ENCODE assay signal across 8 cellular contexts in the genomic region with DNA sequence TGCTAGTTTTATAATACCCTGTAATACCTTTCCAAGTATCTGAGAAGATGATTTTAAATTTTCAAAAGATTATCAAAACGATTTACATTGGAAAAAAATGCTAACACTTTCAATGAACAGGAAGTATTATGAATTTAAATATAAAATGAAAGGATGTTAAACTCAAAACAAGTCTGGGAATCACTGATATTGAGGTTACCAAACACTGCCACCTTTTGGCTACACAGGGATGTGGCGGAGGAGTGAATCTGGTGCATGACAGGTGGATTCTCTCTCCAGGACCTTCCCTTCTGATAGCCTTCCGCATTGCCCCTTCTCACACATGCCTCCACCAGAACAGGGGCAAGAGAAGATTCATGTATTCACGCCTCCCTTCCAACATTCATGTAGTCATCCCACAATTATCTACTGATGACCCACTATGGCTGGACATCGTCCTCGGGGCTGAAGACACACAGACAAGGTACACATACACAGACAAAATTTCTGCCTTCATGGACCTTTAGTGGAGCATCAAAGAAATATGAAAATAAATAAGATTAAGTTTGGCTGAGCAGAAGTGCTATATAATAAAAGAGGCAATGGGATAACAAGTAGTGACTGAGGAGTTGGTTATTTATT. TPM values are rescaled to one million over a fixed set of nuclear protein-coding genes. Genes with fewer than 3 reads are reported as not detected.
A peak's percentile ranks its signal among the peaks of the same experiment; 100 is the strongest.
DNase-seq lines count a peak whose midpoint lies in the region; ATAC-seq and TF ChIP-seq lines count a peak whose summit lies in the region.

No MANE protein-coding gene starts in this region.

- H3K27ac ChIP-seq in body of pancreas (no peak overlapping the region), aorta (ENCODE audit: low read depth in 1 of 2, low read length in 2 of 2) (no peak overlapping the region)

- DNase-seq in AG04449 (ENCODE audit: low read depth, low spot score) = no peak
- no peak for DNase-seq in GM12864 (ENCODE audit: low read depth)
- DNase-seq in NT2/D1 (ENCODE audit: low read depth, low spot score) = peak; percentile 22
- peak in 1 of 4 donors; percentile 46 for DNase-seq in body of pancreas
- DNase-seq in left lobe of liver (ENCODE audit: low spot score) = no peak
- peak in 1 of 2 donors; percentile 24 for DNase-seq in aorta

- TF ChIP-seq POLR2A in body of pancreas (IDR thresholded peaks at IDR 0.05) = no peak

- ATAC-seq in body of pancreas (no peak), left lobe of liver (peak; percentile 85), aorta (ENCODE audit: low FRiP score) (peak; percentile 72), HG03135 (IDR thresholded peaks at IDR 0.05; ENCODE audit: unreplicated experiment) (no peak), GM18511 (IDR thresholded peaks at IDR 0.05; ENCODE audit: unreplicated experiment) (no peak)

- intact Hi-C loops in body of pancreas (cut with DNase I) = no loop called here
- intact Hi-C loops in aorta (cut with DNase I) = no loop called here

- H3K4me3 ChIP-seq in AG04449 (ENCODE audit: low read depth, low read length) (no peak overlapping the region), GM12864 (ENCODE audit: low read depth, low read length) (no peak overlapping the region), NT2/D1 (ENCODE audit: insufficient read length, low read depth) (no peak overlapping the region), body of pancreas (no peak overlapping the region), aorta (ENCODE audit: low read length in 2 of 2) (no peak overlapping the region)

- H3K9ac ChIP-seq in NT2/D1 (ENCODE audit: insufficient read length, low read depth) = no peak overlapping the region

- POLR2A ChIA-PET in AG04449 (lab: Yijun Ruan, JAX) = no interaction called here

- H3K36me3 ChIP-seq in NT2/D1 (ENCODE audit: insufficient read depth, insufficient read length, low read length) (no peaks in the 10 kb centered on the region), body of pancreas (replicated peaks in 1 of 2; ENCODE audit: insufficient read depth in 1 of 2, low read depth in 2 of 2) (no peaks in the 10 kb centered on the region), aorta (ENCODE audit: control insufficient read depth in 1 of 2, insufficient read depth in 2 of 2, low read length in 1 of 2) (peaks cover 0 to 3% of the 10 kb centered on the region in 2 donors)

- CTCF ChIA-PET in AG04449 (lab: Yijun Ruan, JAX) = interaction anchor here (0.9 to 1.6 kb wide), 6 partner anchors 8 to 78 kb away, joined by 3 to 5 read pairs (median 4); no protein-coding TSS in a partner anchor

- WGBS in body of pancreas, 2 donors = 76 to 81% methylated on average over 6 of the region's 6 CpGs
- 60 to 67% methylated on average over 6 of the region's 6 CpGs for WGBS in aorta, 2 donors

- H3K9me3 ChIP-seq in NT2/D1 (ENCODE audit: insufficient read depth, low read length) (no peaks in the 10 kb centered on the region), body of pancreas (no peaks in the 10 kb centered on the region), aorta (ENCODE audit: control insufficient read depth, low read length) (no peaks in the 10 kb centered on the region)

- H3K27me3 ChIP-seq in NT2/D1 (ENCODE audit: insufficient read depth, insufficient read length) (no peaks in the 10 kb centered on the region), body of pancreas (no peaks in the 10 kb centered on the region), aorta (ENCODE audit: control insufficient read depth in 1 of 2, insufficient read depth in 2 of 2, low read length in 1 of 2) (no peaks in the 10 kb centered on the region)

- TF ChIP-seq CTCF in AG04449 (IDR thresholded peaks at IDR 0.05; ENCODE audit: insufficient read depth, low read length, missing control alignments) = peak; percentile 70
- peak; percentile 56 for TF ChIP-seq CTCF in GM12864 (IDR thresholded peaks at IDR 0.05; ENCODE audit: low read depth, low read length, missing control alignments)
- peak; percentile 10 to 52 (median 44) for TF ChIP-seq CTCF in body of pancreas (IDR thresholded peaks at IDR 0.05)

- no peaks in the 10 kb centered on the region for H3K4me1 ChIP-seq in NT2/D1 (ENCODE audit: insufficient read depth, insufficient read length)
- no peaks in the 10 kb centered on the region for H3K4me1 ChIP-seq in body of pancreas
- H3K4me1 ChIP-seq in aorta (ENCODE audit: control insufficient read depth in 1 of 2, insufficient read depth in 2 of 2, low read length in 2 of 2) = peaks cover 0 to 2% of the 10 kb centered on the region in 2 donors

RNA-seq across cellular contexts. Expression of a gene that starts 34.7 kb away (rescaled TPM):
- total RNA-seq in body of pancreas (10 to 100 TPM; 27.5 to 28.3 TPM), left lobe of liver (23.4 TPM), aorta (10 to 100 TPM; 31.1 to 74.8 TPM)
- 10 to 100 TPM in 1 of 2 donors, 1 to 10 TPM in 1; 4.9 to 47.7 TPM for polyA plus RNA-seq in aorta

RNA-seq across cellular contexts. Expression of a gene that starts 55.1 kb away (rescaled TPM):
- total RNA-seq in body of pancreas (100 to 1,000 TPM; 122 to 209 TPM), left lobe of liver (493 TPM), aorta (10 to 100 TPM; 17.7 to 30.7 TPM)
- polyA plus RNA-seq in aorta = 100 to 1,000 TPM in 1 of 2 donors, 10 to 100 TPM in 1; 49.6 to 129 TPM

Comparison
In these comparisons a context has a peak if more than half of its experiments do, and no peak if none do; other contexts are left out.
1. ATAC-seq: peak in left lobe of liver (single experiment) and aorta (single experiment); none in body of pancreas (single experiment), HG03135 (single experiment) and GM18511 (single experiment).
2. Peak in every context shown above with its lines, with median percentiles within 50 percentile points of each other: CTCF ChIP-seq.